Comparison of ENCODE assay signal across 38 cellular contexts in the genomic region with DNA sequence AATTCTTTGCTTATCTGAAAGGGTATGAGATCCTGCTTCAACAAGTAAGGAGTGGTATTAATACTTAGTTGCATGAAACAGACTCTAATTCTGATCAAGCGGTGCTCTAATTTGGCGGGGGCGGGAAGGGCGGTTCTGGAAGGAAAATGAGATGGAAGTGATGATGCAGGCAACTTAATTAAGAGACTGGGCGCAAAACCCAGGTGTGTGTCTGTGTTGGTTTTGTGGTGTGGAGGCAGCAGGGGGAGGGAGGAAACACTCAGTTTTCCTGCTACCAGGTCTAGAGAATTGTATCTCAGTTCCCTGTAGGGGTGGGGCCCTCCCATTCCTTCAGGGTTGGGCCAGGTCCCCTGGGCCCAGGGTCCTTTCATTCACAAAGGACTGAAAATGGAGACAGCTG. TPM values are rescaled to one million over a fixed set of nuclear protein-coding genes. Genes with fewer than 3 reads are reported as not detected.
DNase-seq lines count a peak whose midpoint lies in the region; ATAC-seq and TF ChIP-seq lines count a peak whose summit lies in the region.
"Had no signal": no experiment of that assay in that cellular context is flagged by ENCODE, and none has a peak within 500 bp of the region (broad histone marks: within the 10 kb centered on the region; RNA-seq: fewer than 3 reads in every experiment).

No MANE protein-coding gene starts in this region.

- no peaks in the 10 kb centered on the region for H3K27me3 Mint-ChIP-seq in endodermal cell (ENCODE audit: insufficient read depth)
- H3K27me3 Mint-ChIP-seq in activated CD4-positive, alpha-beta T cell treated with anti-CD3 and anti-CD28 coated beads for 36 hours, result peaks cover 5% of the 10 kb centered on the region

- no peak for DNase-seq in cardiac muscle cell (ENCODE audit: low read depth in 1 of 2, low spot score in 1 of 2)
- no peak for DNase-seq in Right ventricle myocardium inferior (ENCODE audit: missing footprints)
- DNase-seq in MM.1S, result no peak
- no peak for DNase-seq in endodermal cell
- DNase-seq in foreskin fibroblast, result no peak
- no peak for DNase-seq in activated CD4-positive, alpha-beta T cell treated with anti-CD3 and anti-CD28 coated beads for 36 hours
- no peak for DNase-seq in activated CD4-positive, alpha-beta T cell treated with anti-CD3 and anti-CD28 coated beads, Interleukin-2, amount 50 U/mL, for 1 hour
- DNase-seq: activated CD4-positive, alpha-beta T cell treated with anti-CD3 and anti-CD28 coated beads, Interleukin-2, amount 10 ng/mL, durations not matched to agents 24 days and 14 days; activated effector memory CD4-positive, alpha-beta T cell treated with anti-CD3 and anti-CD28 coated beads, Interleukin-2, amount 50 U/mL, for 16 hours; activated naive CD8-positive, alpha-beta T cell treated with anti-CD3 and anti-CD28 coated beads, Interleukin-2, amount 10 ng/mL, durations not matched to agents 7 days and 5 days; activated T-cell treated with anti-CD3 and anti-CD28 coated beads, Interleukin-2, amount 50 U/mL, for 1 hour; AML-193; CD8-positive, alpha-beta T cell; colonic mucosa; DMS 273 treated with DMSO at 0.1 percent for 48 hours; effector CD8-positive, alpha-beta T cell; left colon; mucosa of descending colon; natural killer cell; NCI-H1092 treated with DMSO at 0.1 percent for 48 hours; NCI-H187; NCI-H226; NCI-H526 treated with DMSO at 0.1 percent for 48 hours; SJCRH30; stimulated activated CD4-positive, alpha-beta T cell treated with anti-CD3 and anti-CD28 coated beads, Interleukin-15, amount 100 ng/mL, for 24 hours; SW 1271; T1000; upper lobe of right lung; WERI-Rb-1 had no signal

- H3K4me3 ChIP-seq in cardiac muscle cell, result no peak overlapping the region
- no peak overlapping the region for H3K4me3 ChIP-seq in MM.1S (ENCODE audit: low read length)
- H3K4me3 ChIP-seq in endodermal cell (ENCODE audit: low read length), result no peak overlapping the region
- no peak overlapping the region for H3K4me3 ChIP-seq in foreskin fibroblast (ENCODE audit: low read depth in 1 of 2, low read length in 2 of 2)
- H3K4me3 ChIP-seq: ascending aorta, colonic mucosa, mucosa of descending colon, SJCRH30, upper lobe of right lung had no signal

- TF ChIP-seq CTCF in cardiac muscle cell (IDR thresholded peaks at IDR 0.05; ENCODE audit: low read depth, low read length), result no peak
- TF ChIP-seq CTCF in MM.1S (IDR thresholded peaks at IDR 0.05; ENCODE audit: low read length), result no peak
- no peak for TF ChIP-seq CTCF in endodermal cell (conservative IDR thresholded peaks at IDR 0.05)
- TF ChIP-seq CTCF in foreskin fibroblast (IDR thresholded peaks at IDR 0.05; ENCODE audit: low read depth, low read length), result no peak

- H3K36me3 Mint-ChIP-seq in endodermal cell (ENCODE audit: low read depth), result no peaks in the 10 kb centered on the region
- no peaks in the 10 kb centered on the region for H3K36me3 Mint-ChIP-seq in activated CD4-positive, alpha-beta T cell treated with anti-CD3 and anti-CD28 coated beads for 36 hours (ENCODE audit: low read depth)
- H3K36me3 Mint-ChIP-seq: activated naive CD8-positive, alpha-beta T cell treated with anti-CD3 and anti-CD28 coated beads, Interleukin-2, amount 10 ng/mL, durations not matched to agents 7 days and 5 days; CD8-positive, alpha-beta T cell; natural killer cell; stimulated activated effector memory CD8-positive, alpha-beta T cell treated with anti-CD3 and anti-CD28 coated beads, Interleukin-12 subunit alpha, Interleukin-12 subunit beta, amount 100 ng/mL, for 72 hours had no signal

- H3K79me2 ChIP-seq in MM.1S (ENCODE audit: low read length), result no peaks in the 10 kb centered on the region

- 94 to 100% methylated on average over 4 to 5 of the region's 5 CpGs for WGBS in endodermal cell (ENCODE audit: insufficient coverage in 1 of 2, insufficient read length in 1 of 2), 2 experiments

- H3K9me2 ChIP-seq in MM.1S (replicated peaks; ENCODE audit: insufficient read depth, low read length), result no peaks in the 10 kb centered on the region

- no peaks in the 10 kb centered on the region for H3K36me3 ChIP-seq in cardiac muscle cell
- no peaks in the 10 kb centered on the region for H3K36me3 ChIP-seq in MM.1S (replicated peaks; ENCODE audit: insufficient read depth, low read length)
- no peaks in the 10 kb centered on the region for H3K36me3 ChIP-seq in endodermal cell (ENCODE audit: control insufficient read depth, insufficient read depth, low read length)
- H3K36me3 ChIP-seq: ascending aorta, colonic mucosa, SJCRH30, upper lobe of right lung, WERI-Rb-1 had no signal

- H3F3A ChIP-seq in MM.1S (ENCODE audit: insufficient read depth, low read length), result no peaks in the 10 kb centered on the region

- peaks cover 54% of the 10 kb centered on the region for H3K4me1 Mint-ChIP-seq in endodermal cell
- peaks cover 8% of the 10 kb centered on the region for H3K4me1 Mint-ChIP-seq in activated CD4-positive, alpha-beta T cell treated with anti-CD3 and anti-CD28 coated beads for 36 hours

- H3K27ac ChIP-seq in cardiac muscle cell (peak overlapping the region; percentile 51), MM.1S (ENCODE audit: low read length) (peak overlapping the region; percentile 7; the same call in 1 of the 2 replicates), endodermal cell (ENCODE audit: low read depth, low read length) (no peak overlapping the region)
- H3K27ac ChIP-seq: ascending aorta, colonic mucosa, SJCRH30, upper lobe of right lung, WERI-Rb-1 had no signal

- peak overlapping the region; percentile 10 for H3K27ac Mint-ChIP-seq in endodermal cell
- no peak overlapping the region for H3K27ac Mint-ChIP-seq in activated CD4-positive, alpha-beta T cell treated with anti-CD3 and anti-CD28 coated beads for 36 hours
- H3K27ac Mint-ChIP-seq: activated CD4-positive, alpha-beta T cell treated with anti-CD3 and anti-CD28 coated beads, Interleukin-2, amount 10 ng/mL, durations not matched to agents 24 days and 14 days; activated naive CD8-positive, alpha-beta T cell treated with anti-CD3 and anti-CD28 coated beads, Interleukin-2, amount 10 ng/mL, durations not matched to agents 7 days and 5 days; CD8-positive, alpha-beta T cell; natural killer cell; stimulated activated effector memory CD8-positive, alpha-beta T cell treated with anti-CD3 and anti-CD28 coated beads, Interleukin-12 subunit alpha, Interleukin-12 subunit beta, amount 100 ng/mL, for 72 hours had no signal

- H2AFZ ChIP-seq in MM.1S (ENCODE audit: low read length), result 0 out of 2 replicates have a peak overlapping the region, but pooled peaks have one; percentile 23

- H3K4me3 Mint-ChIP-seq in endodermal cell, result no peak overlapping the region
- H3K4me3 Mint-ChIP-seq in activated CD4-positive, alpha-beta T cell treated with anti-CD3 and anti-CD28 coated beads for 36 hours, result no peak overlapping the region
- H3K4me3 Mint-ChIP-seq: activated CD4-positive, alpha-beta T cell treated with anti-CD3 and anti-CD28 coated beads, Interleukin-2, amount 10 ng/mL, durations not matched to agents 24 days and 14 days; activated naive CD8-positive, alpha-beta T cell treated with anti-CD3 and anti-CD28 coated beads, Interleukin-2, amount 10 ng/mL, durations not matched to agents 7 days and 5 days; CD8-positive, alpha-beta T cell; natural killer cell; stimulated activated effector memory CD8-positive, alpha-beta T cell treated with anti-CD3 and anti-CD28 coated beads, Interleukin-12 subunit alpha, Interleukin-12 subunit beta, amount 100 ng/mL, for 72 hours had no signal

- peaks cover 34% of the 10 kb centered on the region for H3K4me1 ChIP-seq in cardiac muscle cell (ENCODE audit: low read depth)
- peaks cover 15% of the 10 kb centered on the region for H3K4me1 ChIP-seq in MM.1S (ENCODE audit: low read length)
- peaks cover 12% of the 10 kb centered on the region for H3K4me1 ChIP-seq in endodermal cell (ENCODE audit: control insufficient read depth, insufficient read depth, low read length)
- H3K4me1 ChIP-seq: colonic mucosa had no signal

- peak overlapping the region; percentile 2; the same call in 1 of the 2 replicates for H3K4me2 ChIP-seq in MM.1S (ENCODE audit: low read depth, low read length)

- H3K9me3 ChIP-seq in cardiac muscle cell (ENCODE audit: low read depth) (no peaks in the 10 kb centered on the region), MM.1S (replicated peaks; ENCODE audit: insufficient read depth, low read length) (no peaks in the 10 kb centered on the region), endodermal cell (ENCODE audit: control insufficient read depth, low read length) (no peaks in the 10 kb centered on the region)
- H3K9me3 ChIP-seq: ascending aorta, colonic mucosa, mucosa of descending colon, SJCRH30, upper lobe of right lung had no signal

- H4K20me1 ChIP-seq in MM.1S (ENCODE audit: insufficient read depth, low read length), result no peaks in the 10 kb centered on the region

- H3K9me3 Mint-ChIP-seq in endodermal cell, result no peaks in the 10 kb centered on the region
- no peaks in the 10 kb centered on the region for H3K9me3 Mint-ChIP-seq in activated CD4-positive, alpha-beta T cell treated with anti-CD3 and anti-CD28 coated beads for 36 hours (ENCODE audit: low read depth)
- H3K9me3 Mint-ChIP-seq: activated CD4-positive, alpha-beta T cell treated with anti-CD3 and anti-CD28 coated beads, Interleukin-2, amount 10 ng/mL, durations not matched to agents 24 days and 14 days; activated naive CD8-positive, alpha-beta T cell treated with anti-CD3 and anti-CD28 coated beads, Interleukin-2, amount 10 ng/mL, durations not matched to agents 7 days and 5 days; CD8-positive, alpha-beta T cell; natural killer cell; stimulated activated effector memory CD8-positive, alpha-beta T cell treated with anti-CD3 and anti-CD28 coated beads, Interleukin-12 subunit alpha, Interleukin-12 subunit beta, amount 100 ng/mL, for 72 hours had no signal

- H3K27me3 ChIP-seq in cardiac muscle cell, result no peaks in the 10 kb centered on the region
- H3K27me3 ChIP-seq in MM.1S (replicated peaks; ENCODE audit: insufficient read depth, low read length), result no peaks in the 10 kb centered on the region
- H3K27me3 ChIP-seq in endodermal cell (ENCODE audit: control insufficient read depth, insufficient read depth, low read length, poor library complexity, severe bottlenecking), result no peaks in the 10 kb centered on the region
- H3K27me3 ChIP-seq: ascending aorta, colonic mucosa, SJCRH30, upper lobe of right lung had no signal

- POLR2A ChIA-PET in activated CD4-positive, alpha-beta T cell treated with anti-CD3 and anti-CD28 coated beads for 36 hours (lab: Charles Lee), result no interaction called here

- ATAC-seq in Right ventricle myocardium inferior (no peak), GM19328 (IDR thresholded peaks at IDR 0.05; ENCODE audit: unreplicated experiment) (no peak)
- no peak for ATAC-seq in activated CD4-positive, alpha-beta T cell treated with anti-CD3 and anti-CD28 coated beads for 36 hours
- ATAC-seq: CD8-positive, alpha-beta T cell; left colon; mucosa of descending colon; natural killer cell; stimulated activated effector memory CD8-positive, alpha-beta T cell treated with anti-CD3 and anti-CD28 coated beads, Interleukin-12 subunit alpha, Interleukin-12 subunit beta, amount 100 ng/mL, for 72 hours; upper lobe of right lung had no signal

- CTCF ChIA-PET in activated CD4-positive, alpha-beta T cell treated with anti-CD3 and anti-CD28 coated beads for 36 hours (lab: Charles Lee), result interaction anchor here (0.6 to 4.8 kb wide), 5 partner anchors 54 to 380 kb away, joined by 3 to 77 read pairs (median 4); partner anchors contain the start of gene BOD1

- intact Hi-C loops in Right ventricle myocardium inferior (cut with DNase I), result loop anchor here (2.0 to 10.0 kb wide), 3 partner anchors 81 to 343 kb away; no protein-coding TSS in a partner anchor
- intact Hi-C loops in activated CD4-positive, alpha-beta T cell treated with anti-CD3 and anti-CD28 coated beads for 36 hours (cut with DNase I, micrococcal nuclease), result loop anchor here (2.0 to 10.0 kb wide), 3 partner anchors 53 to 207 kb away; no protein-coding TSS in a partner anchor

- H3K9ac ChIP-seq in MM.1S (ENCODE audit: low read length), result no peak overlapping the region
- H3K9ac ChIP-seq in endodermal cell (ENCODE audit: extremely low read depth, low read length, poor library complexity, severe bottlenecking), result no peak overlapping the region

RNA-seq across cellular contexts. Expression of gene C5orf47, which starts 17.3 kb away (rescaled TPM):
- total RNA-seq in cardiac muscle cell, result 0.57 TPM in 1 of 2 replicates, not detected in the other
- not detected in 2 replicates for polyA plus RNA-seq in cardiac muscle cell
- total RNA-seq in Right ventricle myocardium inferior, result 0.16 TPM
- not detected for total RNA-seq in endodermal cell
- not detected for polyA plus RNA-seq in endodermal cell (2013, experiment 1 of 2)
- not detected for polyA plus RNA-seq in endodermal cell (2013, experiment 2 of 2)
- not detected for total RNA-seq in activated CD4-positive, alpha-beta T cell treated with anti-CD3 and anti-CD28 coated beads for 36 hours
- total RNA-seq: A673; activated CD4-positive, alpha-beta T cell treated with anti-CD3 and anti-CD28 coated beads, Interleukin-2, amount 10 ng/mL, durations not matched to agents 24 days and 14 days; activated CD8-positive, alpha-beta memory T cell treated with anti-CD3 and anti-CD28 coated beads for 36 hours; activated naive CD8-positive, alpha-beta T cell treated with anti-CD3 and anti-CD28 coated beads, Interleukin-2, amount 10 ng/mL, durations not matched to agents 7 days and 5 days; ascending aorta; CD8-positive, alpha-beta T cell; colonic mucosa; epithelial cell of proximal tubule; glomerular endothelial cell; left colon; lung microvascular endothelial cell; mucosa of descending colon; natural killer cell; osteocyte; SJCRH30; upper lobe of right lung had no signal
